In the genomic region with DNA sequence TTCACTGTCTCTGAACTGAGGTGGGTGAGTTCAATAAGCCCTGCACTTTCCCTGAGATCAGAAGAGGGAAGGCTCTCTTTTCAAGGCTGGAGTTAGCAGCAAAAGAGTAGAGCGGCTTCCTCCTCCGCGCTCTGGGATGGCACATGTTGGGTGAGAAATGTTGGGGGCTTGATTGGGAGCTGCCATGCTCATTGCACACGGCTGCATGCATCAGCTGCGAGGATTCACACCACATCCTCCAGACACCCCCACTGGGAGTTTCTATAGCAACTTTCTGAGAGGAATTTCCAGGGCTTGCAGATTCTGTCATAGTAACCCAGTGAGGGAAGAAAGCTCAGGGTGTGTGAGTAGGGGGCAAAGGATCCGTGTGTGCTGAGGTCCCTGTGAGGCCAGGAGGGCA, we compare ENCODE assay signal across 19 cellular contexts.
DNase-seq lines count a peak whose midpoint lies in the region; TF ChIP-seq lines count a peak whose summit lies in the region.
"Had no signal": no experiment of that assay in that cellular context is flagged by ENCODE, and none has a peak within 500 bp of the region (broad histone marks: within the 10 kb centered on the region; RNA-seq: fewer than 3 reads in every experiment).

No MANE protein-coding gene starts in this region.

- H2BK120ac ChIP-seq in mesendoderm (ENCODE audit: low read depth, low read length), result no peak overlapping the region

- POLR2A ChIA-PET in OCI-LY7 (lab: Charles Lee), result no interaction called here

- H3K27me3 ChIP-seq in mesendoderm (ENCODE audit: insufficient read depth, low read length, poor library complexity) (no peaks in the 10 kb centered on the region), adrenal gland (no peaks in the 10 kb centered on the region)
- H3K27me3 ChIP-seq: BLaER1 had no signal

- H2AK5ac ChIP-seq in mesendoderm (ENCODE audit: low read length), result no peak overlapping the region

- H4K5ac ChIP-seq in mesendoderm (ENCODE audit: low read length), result no peak overlapping the region

- H3K4me1 ChIP-seq in mesendoderm (ENCODE audit: control insufficient read depth, low read depth, low read length), result no peaks in the 10 kb centered on the region
- no peaks in the 10 kb centered on the region for H3K4me1 ChIP-seq in OCI-LY7 (ENCODE audit: insufficient read depth, low read length, poor library complexity, severe bottlenecking)
- no peaks in the 10 kb centered on the region for H3K4me1 ChIP-seq in adrenal gland (replicated peaks in 1 of 2)
- H3K4me1 ChIP-seq: A549 had no signal

- BruUV-seq in OCI-LY7 (replicated peaks; lab: Mats Ljungman, UMichigan), result no TSS peak

- no peak overlapping the region for H3K56ac ChIP-seq in mesendoderm (ENCODE audit: low read length)

- H3K9me3 ChIP-seq in OCI-LY7 (ENCODE audit: low read length) (no peaks in the 10 kb centered on the region), adrenal gland (replicated peaks in 1 of 3) (no peaks in the 10 kb centered on the region)

- H3K9me2 ChIP-seq in OCI-LY7 (ENCODE audit: insufficient read depth, low read length), result no peaks in the 10 kb centered on the region

- TF ChIP-seq CTCF in OCI-LY7 (conservative IDR thresholded peaks at IDR 0.05; ENCODE audit: low read length) (no peak), adrenal gland (IDR thresholded peaks at IDR 0.05) (no peak), GM13976 (IDR thresholded peaks at IDR 0.05; ENCODE audit: borderline replicate concordance, control extremely low read depth, extremely low read depth, insufficient read depth, missing control alignments) (no peak)

- H3K79me1 ChIP-seq in mesendoderm (ENCODE audit: low read length), result no peaks in the 10 kb centered on the region

- no peak overlapping the region for H3K18ac ChIP-seq in mesendoderm (ENCODE audit: low read length)

- H3K9ac ChIP-seq in mesendoderm (ENCODE audit: low read length), result no peak overlapping the region
- H3K9ac ChIP-seq: BLaER1 had no signal

- H3K4me2 ChIP-seq in mesendoderm (ENCODE audit: low read length) (no peak overlapping the region), OCI-LY7 (ENCODE audit: low read length) (no peak overlapping the region)
- H3K4me2 ChIP-seq: A549, BLaER1, GM23338 had no signal

- H4K20me1 ChIP-seq in OCI-LY7 (ENCODE audit: insufficient read depth, low read length), result no peaks in the 10 kb centered on the region
- H4K20me1 ChIP-seq: BLaER1 had no signal

- in situ Hi-C loops in GM13976 (cut with MboI; ENCODE audit: low sequenced_read_pairs, unreplicated experiment), result no loop called here

- DNase-seq in Ammon's horn (ENCODE audit: low spot score) (peak; percentile 77), caudate nucleus (lab: John Stamatoyannopoulos, UW) (peak in 37 of 61 donors; percentile 10 to 88 (median 46)), mesendoderm (peak; percentile 57), putamen (ENCODE audit: low spot score) (peak; percentile 72), NCI-H1105 (lab: John Stamatoyannopoulos, UW) (no peak), OCI-LY7 (ENCODE audit: low spot score) (no peak), adrenal gland (no peak), GM13976 (ENCODE audit: low spot score) (no peak)
- DNase-seq: AML-193; CD4-positive, alpha-beta memory T cell; DMS153; DMS79; GDM1; HCEC 1CT had no signal

- no peak overlapping the region for H3K4ac ChIP-seq in mesendoderm (ENCODE audit: low read depth, low read length)

- no peak overlapping the region for H2AFZ ChIP-seq in OCI-LY7 (ENCODE audit: low read length)

- WGBS in mesendoderm (ENCODE audit: extremely low coverage, insufficient coverage, low lambda C conversion rate), result no CpG with 5 or more reads among the region's 6 CpGs
- WGBS in adrenal gland, 4 donors, result 67 to 78% (median 73%) methylated on average over 6 of the region's 6 CpGs

- H3K36me3 ChIP-seq in mesendoderm (ENCODE audit: control insufficient read depth, insufficient read depth, low read length) (no peaks in the 10 kb centered on the region), OCI-LY7 (ENCODE audit: insufficient read depth, low read length) (no peaks in the 10 kb centered on the region), adrenal gland (replicated peaks in 1 of 2) (no peaks in the 10 kb centered on the region)
- H3K36me3 ChIP-seq: BLaER1 had no signal

- TF ChIP-seq POLR2A in adrenal gland (IDR thresholded peaks at IDR 0.05), result no peak

- CTCF ChIA-PET in OCI-LY7 (lab: Charles Lee; ENCODE audit: unreplicated experiment), result no interaction called here

- H3K23ac ChIP-seq in mesendoderm (ENCODE audit: low read length), result no peak overlapping the region

- H4K8ac ChIP-seq in mesendoderm (ENCODE audit: low read depth, low read length), result no peak overlapping the region

- no peaks in the 10 kb centered on the region for H3K79me2 ChIP-seq in mesendoderm (ENCODE audit: control insufficient read depth, insufficient read depth, low read length)
- no peaks in the 10 kb centered on the region for H3K79me2 ChIP-seq in OCI-LY7 (ENCODE audit: insufficient read depth, low read depth, low read length)

- H2BK5ac ChIP-seq in mesendoderm (ENCODE audit: low read length), result no peak overlapping the region

- H3K4me3 ChIP-seq in mesendoderm (ENCODE audit: low read length) (no peak overlapping the region), OCI-LY7 (ENCODE audit: low read depth, low read length, poor library complexity, severe bottlenecking) (no peak overlapping the region), adrenal gland (no peak overlapping the region)
- H3K4me3 ChIP-seq: A549, BLaER1, GM23338 had no signal

- no peak overlapping the region for H2BK15ac ChIP-seq in mesendoderm (replicated peaks; ENCODE audit: low read depth)

- H3K27ac ChIP-seq in caudate nucleus (ENCODE audit: low read depth, low read length) (peak overlapping the region; percentile 70), mesendoderm (ENCODE audit: low read depth, low read length) (no peak overlapping the region), OCI-LY7 (ENCODE audit: low read depth, low read length, poor library complexity, severe bottlenecking) (no peak overlapping the region), adrenal gland (no peak overlapping the region)
- H3K27ac ChIP-seq: 22Rv1, A549, BLaER1, HL-60 had no signal

- intact Hi-C loops in OCI-LY7 (cut with micrococcal nuclease; ENCODE audit: unreplicated experiment) (no loop called here), adrenal gland (cut with DNase I) (no loop called here)

Comparison
In these comparisons a context has a peak if more than half of its experiments do, and no peak if none do; other contexts are left out.
1. DNase-seq: peak in Ammon's horn (single experiment), caudate nucleus (37 of 61), mesendoderm (single experiment) and putamen (single experiment); none in NCI-H1105 (single experiment), OCI-LY7 (single experiment), adrenal gland (0 of 7) and GM13976 (single experiment).